In genomic region chr5:151319334-151319733, GRCh38 we compare ENCODE assay signal across 10 cellular contexts. TPM values are rescaled to one million over a fixed set of nuclear protein-coding genes. Genes with fewer than 3 reads are reported as not detected.
DNase-seq lines count a peak whose midpoint lies in the region; ATAC-seq and TF ChIP-seq lines count a peak whose summit lies in the region.
"Had no signal": no experiment of that assay in that cellular context is flagged by ENCODE, and none has a peak within 500 bp of the region (broad histone marks: within the 10 kb centered on the region; RNA-seq: fewer than 3 reads in every experiment).

No MANE protein-coding gene starts in this region.

- H3K4me2 ChIP-seq in Karpas-422 (ENCODE audit: low read depth, low read length, poor library complexity, severe bottlenecking) = no peak overlapping the region

- no peak overlapping the region for H3K27ac ChIP-seq in Karpas-422 (ENCODE audit: low read length)
- H3K27ac ChIP-seq: SJSA1, thoracic aorta had no signal

- peaks cover 25% of the 10 kb centered on the region for H3K4me1 Mint-ChIP-seq in nephron

- H3K27me3 ChIP-seq in GM06990 (replicated peaks; ENCODE audit: control insufficient read depth, insufficient read depth, low read length) = no peaks in the 10 kb centered on the region
- H3K27me3 ChIP-seq in Karpas-422 (ENCODE audit: low read length) = no peaks in the 10 kb centered on the region

- H3K4me3 ChIP-seq in GM06990 (replicated peaks; ENCODE audit: low read depth, low read length) (no peak overlapping the region), Karpas-422 (ENCODE audit: low read length) (no peak overlapping the region)
- H3K4me3 ChIP-seq: SJSA1, thoracic aorta had no signal

- H3K9me3 ChIP-seq in Karpas-422 (ENCODE audit: low read length) = no peaks in the 10 kb centered on the region
- H3K9me3 ChIP-seq: SJSA1, thoracic aorta had no signal

- peaks cover 3% of the 10 kb centered on the region for H3K27me3 Mint-ChIP-seq in nephron (ENCODE audit: low read depth)

- 0 out of 2 replicates have a peak overlapping the region, but pooled peaks have one; percentile 10 for H2AFZ ChIP-seq in Karpas-422 (ENCODE audit: low read length)

- in situ Hi-C loops in T47D (cut with HindIII; ENCODE audit: low pct_unique_long_range_greater_than_20kb, low sequenced_read_pairs) = no loop called here

- DNase-seq in GM06990 (ENCODE audit: extremely low read depth, insufficient read length) (no peak), Karpas-422 (peak; percentile 66), T47D (ENCODE audit: low read depth in 1 of 2, low spot score in 1 of 2) (peak; percentile 42 to 79), omental fat pad (ENCODE audit: low spot score) (no peak)
- DNase-seq in activated CD4-positive, alpha-beta T cell treated with anti-CD3 and anti-CD28 coated beads, Interleukin-2, amount 50 U/mL, for 4 hours = no peak

- no peak overlapping the region for H3K9ac ChIP-seq in Karpas-422 (ENCODE audit: low read length)

- H3K79me2 ChIP-seq in Karpas-422 (ENCODE audit: low read length) = no peaks in the 10 kb centered on the region

- ATAC-seq in GM21447 (IDR thresholded peaks at IDR 0.05; ENCODE audit: unreplicated experiment) = peak; percentile 85
- ATAC-seq in HG03025 (IDR thresholded peaks at IDR 0.05; ENCODE audit: low FRiP score, unreplicated experiment) = no peak
- no peak for ATAC-seq in omental fat pad (ENCODE audit: low FRiP score)

- H4K20me1 ChIP-seq in Karpas-422 (ENCODE audit: insufficient read depth, low read depth, low read length) = no peaks in the 10 kb centered on the region

- H3K36me3 ChIP-seq in GM06990 (ENCODE audit: control insufficient read depth, insufficient read depth, low read length) (no peaks in the 10 kb centered on the region), Karpas-422 (ENCODE audit: insufficient read depth, low read length) (no peaks in the 10 kb centered on the region)
- H3K36me3 ChIP-seq: SJSA1, thoracic aorta had no signal

- TF ChIP-seq CTCF in GM06990 (IDR thresholded peaks at IDR 0.05; ENCODE audit: insufficient read depth, low read length, poor library complexity, severe bottlenecking) (peak; percentile 29), nephron (IDR thresholded peaks at IDR 0.05; ENCODE audit: unreplicated experiment in 3 of 3) (peak in 2 of 3 experiments; percentile 15 to 24), omental fat pad (IDR thresholded peaks at IDR 0.05) (no peak)

- 0 out of 2 replicates have a peak, but pooled peaks cover 3% of the 10 kb centered on the region for H3K9me2 ChIP-seq in Karpas-422 (replicated peaks; ENCODE audit: insufficient read depth, low read length)

- H3K27ac Mint-ChIP-seq in nephron = peak overlapping the region; percentile 56 to 78 (median 65)

- no peak overlapping the region for H3K4me3 Mint-ChIP-seq in nephron

- no peaks in the 10 kb centered on the region for H3K36me3 Mint-ChIP-seq in nephron (ENCODE audit: low read depth)

- H3K9me3 Mint-ChIP-seq in nephron = no peaks in the 10 kb centered on the region

- H3K4me1 ChIP-seq in Karpas-422 (ENCODE audit: low read length) = peaks cover 8% of the 10 kb centered on the region
- H3K4me1 ChIP-seq: SJSA1 had no signal

RNA-seq across cellular contexts. Expression of gene SLC36A3, which starts 15.8 kb away (rescaled TPM):
- total RNA-seq in Karpas-422 (2014; rRNA removed; shearing (Covaris generic); ENCODE audit: low replicate concordance) = not detected in 2 replicates
- total RNA-seq in omental fat pad = not detected
- total RNA-seq: SJSA1, thoracic aorta had no signal

RNA-seq across cellular contexts. Expression of gene SLC36A2, which starts 28.0 kb away (rescaled TPM):
- not detected in 2 replicates for total RNA-seq in Karpas-422 (2014; rRNA removed; shearing (Covaris generic); ENCODE audit: low replicate concordance)
- total RNA-seq in omental fat pad = under 1 TPM in 1 of 4 donors, not detected in 3; 0.47 TPM
- total RNA-seq: SJSA1, thoracic aorta had no signal

Comparison
In these comparisons a context has a peak if more than half of its experiments do, and no peak if none do; other contexts are left out.
1. DNase-seq: peak in Karpas-422 (single experiment) and T47D (2 of 2); none in GM06990 (single experiment), activated CD4-positive, alpha-beta T cell treated with anti-CD3 and anti-CD28 coated beads, Interleukin-2, amount 50 U/mL, for 4 hours (0 of 2) and omental fat pad (single experiment).
2. CTCF ChIP-seq: peak in GM06990 (single experiment) and nephron (2 of 3); none in omental fat pad (0 of 3).